Comparison of ENCODE assay signal across 33 cellular contexts in the genomic region with DNA sequence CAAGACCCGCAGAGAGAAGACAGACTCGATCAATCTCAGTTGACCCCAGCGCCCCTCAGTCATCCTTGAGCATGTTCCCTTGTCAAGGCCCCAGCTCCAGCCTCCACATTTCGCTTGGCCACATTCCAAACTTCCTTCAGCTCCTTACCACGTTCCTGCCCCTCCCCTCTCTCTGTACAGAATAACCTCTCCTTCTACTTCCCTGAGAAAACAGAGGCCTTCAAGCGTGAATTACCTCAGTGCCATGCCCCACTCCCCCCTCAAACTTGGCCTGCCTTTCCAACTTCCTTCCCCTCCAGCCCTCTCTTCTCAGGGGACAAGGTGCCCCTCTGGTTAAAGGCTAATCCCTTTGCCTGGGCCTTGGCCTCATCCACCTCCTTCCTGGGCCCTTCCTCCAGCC. TPM values are rescaled to one million over a fixed set of nuclear protein-coding genes. Genes with fewer than 3 reads are reported as not detected.
DNase-seq lines count a peak whose midpoint lies in the region; ATAC-seq, FAIRE-seq and TF ChIP-seq lines count a peak whose summit lies in the region.
"Had no signal": no experiment of that assay in that cellular context is flagged by ENCODE, and none has a peak within 500 bp of the region (broad histone marks: within the 10 kb centered on the region; RNA-seq: fewer than 3 reads in every experiment).

No MANE protein-coding gene starts in this region.

- TF ChIP-seq CTCF in Caco-2 (IDR thresholded peaks at IDR 0.05; ENCODE audit: insufficient read depth in 1 of 2, low read depth in 1 of 2, low read length in 1 of 2, severe bottlenecking in 1 of 2, unreplicated experiment in 1 of 2) = no peak
- TF ChIP-seq CTCF in psoas muscle (IDR thresholded peaks at IDR 0.05) = no peak

- 54 to 58% (median 54%) methylated on average over 4 to 6 of the region's 6 CpGs for WGBS in psoas muscle, 3 donors
- WGBS in neuronal stem cell (ENCODE audit: extremely low coverage in 2 of 2, insufficient read length in 2 of 2, insufficient replicate concordance in 1 of 2), 2 donors = no CpG with 5 or more reads among the region's 6 CpGs

- no peak overlapping the region for H4K91ac ChIP-seq in neuronal stem cell (ENCODE audit: low read depth, low read length, poor library complexity)

- H2BK15ac ChIP-seq in neuronal stem cell (ENCODE audit: low read length) = no peak overlapping the region

- H2AFZ ChIP-seq in neuronal stem cell (ENCODE audit: low read length) = no peak overlapping the region
- H2AFZ ChIP-seq: PC-9 had no signal

- H3K23ac ChIP-seq in neuronal stem cell (ENCODE audit: low read depth, low read length, poor library complexity) = no peak overlapping the region

- H3K36me3 Mint-ChIP-seq in Caco-2 (ENCODE audit: insufficient read depth, unreplicated experiment) = no peaks in the 10 kb centered on the region
- H3K36me3 Mint-ChIP-seq: activated naive CD4-positive, alpha-beta T cell treated with anti-CD3 and anti-CD28 coated beads, Interleukin-2, amount 50 U/mL, for 72 hours had no signal

- H3K4ac ChIP-seq in neuronal stem cell (ENCODE audit: low read length) = no peak overlapping the region

- no peaks in the 10 kb centered on the region for H3K9me3 ChIP-seq in Caco-2
- H3K9me3 ChIP-seq in psoas muscle = no peaks in the 10 kb centered on the region
- no peaks in the 10 kb centered on the region for H3K9me3 ChIP-seq in neuronal stem cell (replicated peaks in 1 of 2; ENCODE audit: control insufficient read depth in 2 of 2, insufficient read depth in 1 of 2, low read depth in 1 of 2, low read length in 2 of 2)
- H3K9me3 ChIP-seq: esophagus squamous epithelium, sigmoid colon, uterus had no signal

- H2BK5ac ChIP-seq in neuronal stem cell (ENCODE audit: low read length) = no peak overlapping the region

- H3K79me1 ChIP-seq in neuronal stem cell (ENCODE audit: low read depth, low read length) = no peaks in the 10 kb centered on the region

- CTCF ChIA-PET in Caco-2 (lab: Charles Lee) = interaction anchor here (1.5 to 1.8 kb wide), 2 partner anchors 12 to 54 kb away, joined by 4 to 7 read pairs; no protein-coding TSS in a partner anchor

- H3K4me3 ChIP-seq in Caco-2 (ENCODE audit: low read depth, low read length) (no peak overlapping the region), psoas muscle (no peak overlapping the region), neuronal stem cell (ENCODE audit: low read length in 2 of 2) (no peak overlapping the region)
- H3K4me3 ChIP-seq: esophagus squamous epithelium, PC-9, sigmoid colon, uterus had no signal

- no peak overlapping the region for H3K4me3 Mint-ChIP-seq in Caco-2 (ENCODE audit: unreplicated experiment)
- H3K4me3 Mint-ChIP-seq: activated CD8-positive, alpha-beta T cell treated with anti-CD3 and anti-CD28 coated beads, Interleukin-2, amount 10 ng/mL, durations not matched to agents 7 days and 5 days; CD4-positive, alpha-beta T cell; dendritic cell treated with granulocyte-macrophage colony-stimulating factor and Interleukin-4, amounts not matched to agents 40 ng/mL and 50 ng/mL, for 4 days had no signal

- H3K9me3 Mint-ChIP-seq in Caco-2 (ENCODE audit: unreplicated experiment) = no peaks in the 10 kb centered on the region
- H3K9me3 Mint-ChIP-seq: activated naive CD4-positive, alpha-beta T cell treated with anti-CD3 and anti-CD28 coated beads, Interleukin-2, amount 50 U/mL, for 72 hours; CD4-positive, alpha-beta T cell; dendritic cell treated with granulocyte-macrophage colony-stimulating factor and Interleukin-4, amounts not matched to agents 40 ng/mL and 50 ng/mL, for 4 days had no signal

- H2BK120ac ChIP-seq in neuronal stem cell (ENCODE audit: low read depth, low read length) = no peak overlapping the region

- H3K4me1 Mint-ChIP-seq in Caco-2 (ENCODE audit: low read depth, unreplicated experiment) = peaks cover 9% of the 10 kb centered on the region

- H3K36me3 ChIP-seq in Caco-2 (ENCODE audit: control insufficient read depth, insufficient read depth, low read length) = no peaks in the 10 kb centered on the region
- no peaks in the 10 kb centered on the region for H3K36me3 ChIP-seq in psoas muscle (ENCODE audit: insufficient read depth in 1 of 2, low read depth in 1 of 2)
- H3K36me3 ChIP-seq in neuronal stem cell (replicated peaks in 1 of 2; ENCODE audit: control insufficient read depth in 2 of 2, insufficient read depth in 2 of 2, low read length in 2 of 2) = no peaks in the 10 kb centered on the region
- H3K36me3 ChIP-seq: esophagus squamous epithelium, sigmoid colon, uterus had no signal

- DNase-seq in Caco-2 (no peak), RCC 7860 (ENCODE audit: low spot score) (peak; percentile 69), kidney tubule cell (ENCODE audit: low spot score) (peak; percentile 85), psoas muscle (no peak), NCI-H82 (lab: John Stamatoyannopoulos, UW) (no peak), neuronal stem cell (ENCODE audit: low spot score) (no peak)
- DNase-seq in stimulated activated CD4-positive, alpha-beta T cell treated with anti-CD3 and anti-CD28 coated beads, Interleukin-4, amount 100 ng/mL, for 4 hours = no peak
- DNase-seq: activated CD8-positive, alpha-beta T cell treated with anti-CD3 and anti-CD28 coated beads, Interleukin-2, amount 10 ng/mL, durations not matched to agents 7 days and 5 days; aorta; caudate nucleus; CD4-positive, alpha-beta T cell; esophagus squamous epithelium; H7; hippocampal formation; Karpas-422; left ventricle myocardium superior; NCI-H1436 treated with DMSO at 0.1 percent for 48 hours; NCI-H524; PC-9; Right ventricle myocardium superior; sigmoid colon; stimulated activated CD4-positive, alpha-beta T cell treated with anti-CD3 and anti-CD28 coated beads, Interleukin-15, amount 100 ng/mL, for 24 hours; stimulated activated naive CD4-positive, alpha-beta T cell; uterus had no signal

- BruUV-seq in Caco-2 (replicated peaks; lab: Mats Ljungman, UMichigan) = no TSS peak

- ATAC-seq in psoas muscle (no peak), HG03342 (IDR thresholded peaks at IDR 0.05; ENCODE audit: unreplicated experiment) (no peak)
- ATAC-seq: activated CD8-positive, alpha-beta T cell treated with anti-CD3 and anti-CD28 coated beads, Interleukin-2, amount 10 ng/mL, durations not matched to agents 7 days and 5 days; activated naive CD4-positive, alpha-beta T cell treated with anti-CD3 and anti-CD28 coated beads, Interleukin-2, amount 50 U/mL, for 72 hours; left ventricle myocardium superior had no signal

- no peak overlapping the region for H3K18ac ChIP-seq in neuronal stem cell (ENCODE audit: low read length)

- no peaks in the 10 kb centered on the region for H3K27me3 Mint-ChIP-seq in Caco-2 (ENCODE audit: insufficient read depth, unreplicated experiment)
- H3K27me3 Mint-ChIP-seq: CD4-positive, alpha-beta T cell; dendritic cell treated with granulocyte-macrophage colony-stimulating factor and Interleukin-4, amounts not matched to agents 40 ng/mL and 50 ng/mL, for 4 days had no signal

- H3K27me3 ChIP-seq in Caco-2 (replicated peaks; ENCODE audit: control insufficient read depth, insufficient read depth, low read length) (no peaks in the 10 kb centered on the region), psoas muscle (ENCODE audit: insufficient read depth in 3 of 3, low read length in 2 of 3) (no peaks in the 10 kb centered on the region), neuronal stem cell (ENCODE audit: control insufficient read depth in 3 of 3, insufficient read depth in 3 of 3, low read depth in 1 of 3, low read length in 3 of 3) (peaks cover 0 to 14% (median 0%) of the 10 kb centered on the region in 3 experiments)
- H3K27me3 ChIP-seq: sigmoid colon, uterus had no signal

- no peak overlapping the region for H2BK12ac ChIP-seq in neuronal stem cell (ENCODE audit: low read length)

- no peak overlapping the region for H3K9ac ChIP-seq in neuronal stem cell (ENCODE audit: low read depth, low read length, poor library complexity)

- H2AK5ac ChIP-seq in neuronal stem cell (ENCODE audit: low read depth, low read length) = no peak overlapping the region

- no peak overlapping the region for H3K4me2 ChIP-seq in neuronal stem cell (ENCODE audit: insufficient read depth, low read length, poor library complexity, severe bottlenecking)
- H3K4me2 ChIP-seq: PC-9 had no signal

- no peak overlapping the region for H3K14ac ChIP-seq in neuronal stem cell (ENCODE audit: low read length)

- intact Hi-C loops in Caco-2 (cut with micrococcal nuclease; ENCODE audit: unreplicated experiment) = no loop called here
- intact Hi-C loops in psoas muscle (cut with DNase I) = loop anchor here in 1 of 2 donors (10.0 kb wide), 1 partner anchor 182 kb away; a partner anchor contains a TSS

- H4K8ac ChIP-seq in neuronal stem cell (ENCODE audit: low read depth, low read length) = no peak overlapping the region

- H3K27ac ChIP-seq in psoas muscle = peak overlapping the region; percentile 77
- no peak overlapping the region for H3K27ac ChIP-seq in neuronal stem cell (replicated peaks; ENCODE audit: low read length)
- H3K27ac ChIP-seq: esophagus squamous epithelium, PC-9, sigmoid colon, uterus had no signal

- H3K27ac Mint-ChIP-seq in Caco-2 (ENCODE audit: unreplicated experiment) = peak overlapping the region; percentile 5
- H3K27ac Mint-ChIP-seq: activated CD8-positive, alpha-beta T cell treated with anti-CD3 and anti-CD28 coated beads, Interleukin-2, amount 10 ng/mL, durations not matched to agents 7 days and 5 days; activated naive CD4-positive, alpha-beta T cell treated with anti-CD3 and anti-CD28 coated beads, Interleukin-2, amount 50 U/mL, for 72 hours; CD4-positive, alpha-beta T cell; dendritic cell treated with granulocyte-macrophage colony-stimulating factor and Interleukin-4, amounts not matched to agents 40 ng/mL and 50 ng/mL, for 4 days had no signal

- POLR2A ChIA-PET in Caco-2 (lab: Charles Lee) = no interaction called here

- FAIRE-seq in RCC 7860 (lab: Jason Lieb, UNC) = peak; percentile 86
- FAIRE-seq: A204.1, frontal cortex had no signal

- H3K4me1 ChIP-seq in Caco-2 (peaks cover 29% of the 10 kb centered on the region), psoas muscle (peaks cover 30% of the 10 kb centered on the region), neuronal stem cell (ENCODE audit: control insufficient read depth in 2 of 2, insufficient read depth in 1 of 2, low read depth in 1 of 2, low read length in 2 of 2) (peaks cover 0 to 8% of the 10 kb centered on the region in 2 donors)
- H3K4me1 ChIP-seq: esophagus squamous epithelium, sigmoid colon, uterus had no signal

RNA-seq across cellular contexts. Expression of a gene that starts 3.2 kb away (rescaled TPM):
- total RNA-seq in Caco-2 (2022) = not detected in 2 replicates
- under 1 TPM in 3 of 4 donors, not detected in 1; 0.20 to 0.36 (median 0.30) TPM for total RNA-seq in psoas muscle
- polyA plus RNA-seq in psoas muscle = under 1 TPM in 2 of 3 donors, not detected in 1; 0.08 to 0.34 TPM
- not detected for polyA plus RNA-seq in neuronal stem cell (2013, experiment 1 of 2)
- not detected for polyA plus RNA-seq in neuronal stem cell (2013, experiment 2 of 2)
- total RNA-seq: activated CD8-positive, alpha-beta T cell treated with anti-CD3 and anti-CD28 coated beads, Interleukin-2, amount 10 ng/mL, durations not matched to agents 7 days and 5 days; activated naive CD4-positive, alpha-beta T cell treated with anti-CD3 and anti-CD28 coated beads, Interleukin-2, amount 50 U/mL, for 72 hours; aorta; CD4-positive, alpha-beta T cell; esophagus squamous epithelium; frontal cortex; G401; left ventricle myocardium superior; PC-9; Right ventricle myocardium superior; sigmoid colon; T-helper 2 cell treated with Interferon-gamma antibody and Interleukin-4, amounts not matched to agents 100 ng/mL and 5 ng/mL, for 36 hours; uterus had no signal
- polyA plus RNA-seq: aorta had no signal

RNA-seq across cellular contexts. Expression of a gene that starts 13.8 kb away (rescaled TPM):
- 2.9 and 3.6 TPM in 2 replicates for total RNA-seq in Caco-2 (2022)
- under 1 TPM in 2 of 4 donors, not detected in 2; 0.10 to 0.15 TPM for total RNA-seq in psoas muscle
- polyA plus RNA-seq in psoas muscle = under 1 TPM in 2 of 3 donors, not detected in 1; 0.03 to 0.04 TPM
- polyA plus RNA-seq in neuronal stem cell (2013, experiment 1 of 2) = 0.35 TPM
- 0.35 TPM for polyA plus RNA-seq in neuronal stem cell (2013, experiment 2 of 2)
- total RNA-seq: activated CD8-positive, alpha-beta T cell treated with anti-CD3 and anti-CD28 coated beads, Interleukin-2, amount 10 ng/mL, durations not matched to agents 7 days and 5 days; activated naive CD4-positive, alpha-beta T cell treated with anti-CD3 and anti-CD28 coated beads, Interleukin-2, amount 50 U/mL, for 72 hours; aorta; CD4-positive, alpha-beta T cell; esophagus squamous epithelium; frontal cortex; G401; H7; left ventricle myocardium superior; PC-9; Right ventricle myocardium superior; sigmoid colon; T-helper 2 cell treated with Interferon-gamma antibody and Interleukin-4, amounts not matched to agents 100 ng/mL and 5 ng/mL, for 36 hours; temporal lobe had no signal
- polyA plus RNA-seq: aorta, neural cell had no signal

Comparison
In these comparisons a context has a peak if more than half of its experiments do, and no peak if none do; other contexts are left out.
1. DNase-seq: peak in RCC 7860 (single experiment) and kidney tubule cell (single experiment); none in Caco-2 (0 of 2), psoas muscle (0 of 2), stimulated activated CD4-positive, alpha-beta T cell treated with anti-CD3 and anti-CD28 coated beads, Interleukin-4, amount 100 ng/mL, for 4 hours (0 of 2), NCI-H82 (single experiment) and neuronal stem cell (single experiment).